In genomic region chr2:97740590-97741182, GRCh38 we compare ENCODE assay signal across 8 cellular contexts. TPM values are rescaled to one million over a fixed set of nuclear protein-coding genes. Genes with fewer than 3 reads are reported as not detected.
DNase-seq lines count a peak whose midpoint lies in the region; ATAC-seq and TF ChIP-seq lines count a peak whose summit lies in the region.

No MANE protein-coding gene starts in this region.

- TF ChIP-seq CTCF in retinal pigment epithelial cell (conservative IDR thresholded peaks at IDR 0.05; ENCODE audit: low read depth, low read length), result peak; percentile 86

- peaks cover 39% of the 10 kb centered on the region for H3K4me1 Mint-ChIP-seq in activated T-helper 17 cell treated with anti-CD3 and anti-CD28 coated beads, Interleukin-2, amount 50 U/mL, for 72 hours

- no peak overlapping the region for H3K4me3 ChIP-seq in retinal pigment epithelial cell (ENCODE audit: low read length)

- H3K27ac Mint-ChIP-seq in activated T-helper 17 cell treated with anti-CD3 and anti-CD28 coated beads, Interleukin-2, amount 50 U/mL, for 72 hours, result peak overlapping the region; percentile 49

- H3K36me3 Mint-ChIP-seq in activated T-helper 17 cell treated with anti-CD3 and anti-CD28 coated beads, Interleukin-2, amount 50 U/mL, for 72 hours (ENCODE audit: low read depth), result peaks cover 67% of the 10 kb centered on the region

- TF ChIP-seq POLR2A in GM18505 (IDR thresholded peaks at IDR 0.05; ENCODE audit: borderline replicate concordance, extremely low read depth, insufficient read depth, insufficient read length), result no peak

- no peaks in the 10 kb centered on the region for H3K27me3 Mint-ChIP-seq in activated T-helper 17 cell treated with anti-CD3 and anti-CD28 coated beads, Interleukin-2, amount 50 U/mL, for 72 hours

- H3K4me3 Mint-ChIP-seq in activated T-helper 17 cell treated with anti-CD3 and anti-CD28 coated beads, Interleukin-2, amount 50 U/mL, for 72 hours, result no peak overlapping the region

- ATAC-seq in HG02678 (IDR thresholded peaks at IDR 0.05; ENCODE audit: unreplicated experiment), result peak; percentile 66
- no peak for ATAC-seq in activated T-helper 17 cell treated with anti-CD3 and anti-CD28 coated beads, Interleukin-2, amount 50 U/mL, for 72 hours (replicated peaks)
- no peak for ATAC-seq in GM18505 (IDR thresholded peaks at IDR 0.05; ENCODE audit: unreplicated experiment)

- DNase-seq in D341Med (ENCODE audit: low spot score) (peak; percentile 72), NCI-H774 (lab: John Stamatoyannopoulos, UW) (peak; percentile 65), head of caudate nucleus (peak in 25 of 42 donors; percentile 14 to 76 (median 37)), retinal pigment epithelial cell (ENCODE audit: low read depth) (no peak), cerebellum (ENCODE audit: low spot score) (no peak)

- no peaks in the 10 kb centered on the region for H3K9me3 Mint-ChIP-seq in activated T-helper 17 cell treated with anti-CD3 and anti-CD28 coated beads, Interleukin-2, amount 50 U/mL, for 72 hours

- intact Hi-C loops in head of caudate nucleus (cut with DNase I), result no loop called here

RNA-seq across cellular contexts. Expression of gene ZAP70, which starts 27.3 kb away (rescaled TPM):
- total RNA-seq in activated T-helper 17 cell treated with anti-CD3 and anti-CD28 coated beads, Interleukin-2, amount 50 U/mL, for 72 hours, result 100 to 1,000 TPM; 176 to 233 TPM
- 0.45 TPM for total RNA-seq in cerebellum

Comparison
In these comparisons a context has a peak if more than half of its experiments do, and no peak if none do; other contexts are left out.
1. DNase-seq: peak in D341Med (single experiment), NCI-H774 (single experiment) and head of caudate nucleus (25 of 42); none in retinal pigment epithelial cell (single experiment) and cerebellum (single experiment).
2. RNA of gene ZAP70, which starts 27.3 kb away (total RNA-seq): 176 to 233 TPM in activated T-helper 17 cell treated with anti-CD3 and anti-CD28 coated beads, Interleukin-2, amount 50 U/mL, for 72 hours; 0.45 TPM in cerebellum (single experiment); every median in the first group is over 100 times any median in the second.